ENCODE assay signal across 8 cellular contexts in the genomic region with DNA sequence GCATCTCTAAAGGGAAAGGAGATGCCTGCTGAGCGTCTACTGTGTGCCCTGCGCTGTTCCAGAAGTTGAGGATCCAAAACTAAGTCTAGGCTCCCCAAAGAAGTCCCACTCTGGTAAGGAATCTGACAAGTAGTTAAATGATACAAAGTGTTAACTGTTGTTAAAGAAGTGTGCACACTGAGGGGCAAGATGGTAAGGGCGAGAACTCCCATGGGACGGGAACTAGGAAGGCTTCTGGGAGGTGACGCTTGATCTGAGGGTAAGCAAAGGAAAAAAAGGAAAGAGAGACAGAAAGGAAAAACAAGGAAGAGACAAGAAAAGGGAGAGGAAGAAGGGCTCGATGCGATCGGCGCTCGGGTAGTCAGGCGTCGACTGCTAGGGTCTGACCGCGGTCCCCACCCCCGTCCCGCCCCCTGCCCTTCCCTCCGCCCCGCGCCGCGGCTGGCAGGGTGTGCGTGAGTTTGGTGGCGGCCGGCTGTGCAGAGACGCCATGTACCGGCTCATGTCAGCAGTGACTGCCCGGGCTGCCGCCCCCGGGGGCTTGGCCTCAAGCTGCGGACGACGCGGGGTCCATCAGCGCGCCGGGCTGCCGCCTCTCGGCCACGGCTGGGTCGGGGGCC. TPM values are rescaled to one million over a fixed set of nuclear protein-coding genes. Genes with fewer than 3 reads are reported as not detected.
DNase-seq lines count a peak whose midpoint lies in the region; ATAC-seq, FAIRE-seq and TF ChIP-seq lines count a peak whose summit lies in the region.

TSS of gene LACTB (plus strand) at position 480 of the 620 bp plus-strand sequence. CDS start at position 491, 11 bp downstream.

- DNase-seq in AG04449 (ENCODE audit: low read depth, low spot score), result no peak
- peak; percentile 62 to 82 for DNase-seq in NCI-H446 (lab: John Stamatoyannopoulos, UW)
- DNase-seq in activated CD4-positive, alpha-beta T cell treated with anti-CD3 and anti-CD28 coated beads for 24 hours (ENCODE audit: low read depth in 2 of 2), result peak; percentile 61 to 67
- peak; percentile 88 for DNase-seq in cerebellum (ENCODE audit: low spot score)
- peak; percentile 15 for DNase-seq in keratinocyte (ENCODE audit: low read depth, low spot score)
- DNase-seq in stimulated activated CD4-positive, alpha-beta T cell treated with anti-CD3 and anti-CD28 coated beads, Interleukin-15, amount 100 ng/mL, for 1 hour (ENCODE audit: low read depth in 1 of 2, low spot score in 1 of 2), result peak; percentile 58 to 74

- CTCF ChIA-PET in AG04449 (lab: Yijun Ruan, JAX), result no interaction called here

- H3K4me2 ChIP-seq in keratinocyte (ENCODE audit: control insufficient read depth, extremely low read depth, insufficient read depth, low read depth, low read length), result peak within 1 kb of the TSS; percentile 90

- peak within 1 kb of the TSS; percentile 76 for H3K27ac ChIP-seq in keratinocyte (ENCODE audit: control insufficient read depth, insufficient read depth, low read length)

- peak within 1 kb of the TSS; percentile 86 for H2AFZ ChIP-seq in keratinocyte (ENCODE audit: control insufficient read depth, low read length)

- no peaks in the 10 kb centered on the region for H3K9me1 ChIP-seq in keratinocyte (ENCODE audit: control insufficient read depth, extremely low read depth, insufficient read depth, low read length)

- POLR2A ChIA-PET in AG04449 (lab: Yijun Ruan, JAX), result no interaction called here

- no peak for FAIRE-seq in keratinocyte (lab: Jason Lieb, UNC)

- peaks cover 0 to 1% of the 10 kb centered on the region in 2 experiments for H3K36me3 ChIP-seq in keratinocyte (ENCODE audit: control insufficient read depth in 2 of 2, extremely low read depth in 1 of 2, insufficient read depth in 2 of 2, low read length in 2 of 2)

- H3K4me1 ChIP-seq in keratinocyte (ENCODE audit: control insufficient read depth, extremely low read depth, insufficient read depth, low read length), result peaks cover 3% of the 10 kb centered on the region

- H3K4me3 ChIP-seq in AG04449 (ENCODE audit: low read depth, low read length), result peak within 1 kb of the TSS; percentile 82
- peak within 1 kb of the TSS; percentile 79 to 97 (median 83) for H3K4me3 ChIP-seq in keratinocyte (ENCODE audit: control insufficient read depth in 2 of 3, extremely low read depth in 1 of 3, insufficient read depth in 2 of 3, low read depth in 1 of 3, low read length in 3 of 3)

- no peaks in the 10 kb centered on the region for H3K27me3 ChIP-seq in keratinocyte (ENCODE audit: control insufficient read depth, extremely low read depth, insufficient read depth, low read length)

- dilution Hi-C loops in keratinocyte (cut with MboI; ENCODE audit: extremely low pct_ligation_motif_present, low sequenced_read_pairs), result no loop called here

- peak within 1 kb of the TSS; percentile 84 for H3K9ac ChIP-seq in keratinocyte (ENCODE audit: control insufficient read depth, extremely low read depth, insufficient read depth, low read length)

- peak; percentile 37 for ATAC-seq in GM18873 (IDR thresholded peaks at IDR 0.05; ENCODE audit: low FRiP score, unreplicated experiment)
- peak; percentile 80 for ATAC-seq in HG03135 (IDR thresholded peaks at IDR 0.05; ENCODE audit: unreplicated experiment)

- no peaks in the 10 kb centered on the region for H4K20me1 ChIP-seq in keratinocyte (ENCODE audit: control insufficient read depth, extremely low read depth, insufficient read depth, low read length)

- TF ChIP-seq CTCF in AG04449 (IDR thresholded peaks at IDR 0.05; ENCODE audit: insufficient read depth, low read length, missing control alignments) (no peak), keratinocyte (optimal IDR thresholded peaks at IDR 0.05 in 1 of 3, IDR thresholded peaks at IDR 0.05 in 1 of 3, conservative IDR thresholded peaks at IDR 0.05 in 1 of 3; ENCODE audit: extremely low read depth in 1 of 3, insufficient read depth in 2 of 3, low read length in 3 of 3) (no peak)

- H3K79me2 ChIP-seq in keratinocyte (ENCODE audit: control insufficient read depth, insufficient read depth, low read length), result peaks cover 8% of the 10 kb centered on the region

- H3K9me3 ChIP-seq in keratinocyte (ENCODE audit: control insufficient read depth, low read depth, low read length), result no peaks in the 10 kb centered on the region

RNA-seq across cellular contexts. Expression of gene LACTB, which starts in this region (rescaled TPM):
- total RNA-seq in cerebellum, result 14.9 TPM
- polyA plus RNA-seq in keratinocyte, result 17.4 to 27.4 TPM (median 19.1 TPM) in 3 replicates
- 65.0 TPM for polyA plus RNA-seq in keratinocyte (2011; ENCODE audit: low read depth)
- 17.6 and 25.8 TPM in 2 replicates for polyA plus RNA-seq in keratinocyte (2011; cell fraction: cytosol; rRNA removed)
- 19.3 and 27.2 TPM in 2 replicates for polyA plus RNA-seq in keratinocyte (2011; cell fraction: nucleus; rRNA removed)
- 18.3 and 27.6 TPM in 2 replicates for polyA plus RNA-seq in keratinocyte (2012; ENCODE audit: low replicate concordance)
- 0.49 to 7.8 TPM (median 7.1 TPM) in 3 replicates for polyA minus RNA-seq in keratinocyte
- 8.4 TPM for polyA minus RNA-seq in keratinocyte (2011; cell fraction: cytosol; rRNA and poly(A)+ RNA removed)
- polyA minus RNA-seq in keratinocyte (2011; cell fraction: nucleus; rRNA and poly(A)+ RNA removed), result 6.8 and 13.0 TPM in 2 replicates
